ENCODE assay signal across 1 cellular context in the genomic region with DNA sequence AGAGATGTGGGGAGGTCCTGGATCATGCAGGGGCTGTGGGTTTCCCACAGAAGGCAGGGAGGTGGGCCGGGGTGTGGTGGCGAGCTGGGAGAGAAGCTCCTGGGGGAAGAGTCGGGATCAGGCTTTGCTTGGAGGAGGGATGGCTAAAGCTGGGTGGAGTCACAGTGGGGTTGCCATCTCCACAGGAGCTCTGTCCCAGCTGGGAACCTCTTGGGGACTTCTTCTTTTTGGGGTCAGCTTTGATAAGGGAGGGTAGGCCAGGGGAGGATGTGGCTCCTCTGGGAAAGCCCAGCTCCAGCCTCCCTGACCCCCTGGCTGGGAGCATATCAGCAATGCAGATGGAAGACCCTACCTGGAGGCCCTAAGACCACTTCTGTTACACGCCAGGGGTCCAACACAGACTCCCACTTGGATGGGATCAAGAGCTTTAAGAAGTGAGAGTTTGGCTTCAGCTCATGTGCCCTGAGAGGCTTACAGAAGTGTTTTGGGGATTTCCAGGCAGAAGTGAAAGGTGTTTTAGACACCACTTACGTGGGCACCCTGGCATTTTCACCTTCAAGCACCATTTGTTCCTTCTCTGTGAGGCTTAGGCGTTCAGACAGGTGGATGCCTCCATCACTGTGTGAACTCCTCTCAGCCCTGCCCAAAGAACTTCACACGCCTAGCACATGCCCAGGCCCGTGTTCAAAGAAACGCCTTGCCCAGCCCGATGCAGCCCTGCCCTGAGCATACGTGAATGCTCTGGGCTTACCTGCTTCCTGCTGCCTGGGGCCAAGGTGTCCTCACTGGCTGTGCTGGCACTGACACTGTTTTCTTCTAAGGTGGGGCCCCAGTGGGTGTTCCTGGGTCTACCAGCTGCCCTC.
TF ChIP-seq lines count a peak whose summit lies in the region.

No MANE protein-coding gene starts in this region.

TF ChIP-seq in GM12878, 131 proteins besides CTCF, POLR2A, EP300 and RAD21 (continued from another document):
- no peak for TF ChIP-seq ZBTB4 (CRISPR knock-in tag; IDR thresholded peaks at IDR 0.05)
- no peak for TF ChIP-seq BCL3 (IDR thresholded peaks at IDR 0.05; ENCODE audit: borderline replicate concordance, insufficient read depth, low read depth, low read length, poor library complexity, severe bottlenecking)
- peak; percentile 87 for TF ChIP-seq ZNF687 (IDR thresholded peaks at IDR 0.05)
- peak; percentile 61; the same call in 1 of the 2 replicates for TF ChIP-seq TCF12 (IDR thresholded peaks at IDR 0.05; ENCODE audit: low read depth, low read length)
- 0 out of 2 replicates have a peak, but pooled peaks have one; percentile 39 for TF ChIP-seq LARP7 (IDR thresholded peaks at IDR 0.05)
- peak; percentile 68; the same call in 1 of the 2 replicates for TF ChIP-seq RELB (IDR thresholded peaks at IDR 0.05; ENCODE audit: low read depth)
- TF ChIP-seq IKZF1 (conservative IDR thresholded peaks at IDR 0.05), result peak; percentile 59; the same call in 1 of the 2 replicates
- 0 out of 2 replicates have a peak, but pooled peaks have one; percentile 6 for TF ChIP-seq HDGF (IDR thresholded peaks at IDR 0.05)
- peak; percentile 83 for TF ChIP-seq SPI1 (IDR thresholded peaks at IDR 0.05; ENCODE audit: borderline replicate concordance, insufficient read depth, low read depth, low read length)
- peak; percentile 34; the same call in 1 of the 3 replicates for TF ChIP-seq POU2F2 (IDR thresholded peaks at IDR 0.05; ENCODE audit: borderline replicate concordance, low read depth, low read length)
- no peak for TF ChIP-seq BCLAF1 (IDR thresholded peaks at IDR 0.05)
- TF ChIP-seq NBN (IDR thresholded peaks at IDR 0.05), result peak; percentile 44; the same call in 1 of the 2 replicates
- peak; percentile 71 for TF ChIP-seq GATAD2B (conservative IDR thresholded peaks at IDR 0.05; ENCODE audit: low read depth)
- peak; percentile 59 to 60; a peak in 3 of 4 replicates for TF ChIP-seq IKZF2 (IDR thresholded peaks at IDR 0.05)
- 0 out of 2 replicates have a peak, but pooled peaks have one; percentile 16 for TF ChIP-seq NR2F1 (conservative IDR thresholded peaks at IDR 0.05)
- no peak for TF ChIP-seq NR2C2 (IDR thresholded peaks at IDR 0.05; ENCODE audit: borderline replicate concordance, control insufficient read depth, insufficient read length, low read depth)
- 0 out of 2 replicates have a peak, but pooled peaks have one; percentile 38 for TF ChIP-seq RCOR1 (conservative IDR thresholded peaks at IDR 0.05; ENCODE audit: low read depth, low read length)
- no peak for TF ChIP-seq REST (IDR thresholded peaks at IDR 0.05; ENCODE audit: low read depth, low read length)
- peak; percentile 61; the same call in 1 of the 2 replicates for TF ChIP-seq EED (IDR thresholded peaks at IDR 0.05; ENCODE audit: low read depth)
- TF ChIP-seq BHLHE40 (IDR thresholded peaks at IDR 0.05; ENCODE audit: borderline replicate concordance in 1 of 2, low read depth in 2 of 2, low read length in 1 of 2), result peak; percentile 55 to 72; a peak in 3 of 4 replicates
- TF ChIP-seq MEF2B (IDR thresholded peaks at IDR 0.05; ENCODE audit: partially characterized antibody, poor library complexity, severe bottlenecking), result peak; percentile 36
- TF ChIP-seq TCF3 (IDR thresholded peaks at IDR 0.05; ENCODE audit: borderline replicate concordance, insufficient read depth, low read depth, low read length), result no peak
- peak; percentile 83 for TF ChIP-seq DPF2 (IDR thresholded peaks at IDR 0.05)
- TF ChIP-seq MTA2 (IDR thresholded peaks at IDR 0.05; ENCODE audit: low read depth), result peak; percentile 65; the same call in 1 of the 2 replicates
- TF ChIP-seq RELA (IDR thresholded peaks at IDR 0.05; ENCODE audit: borderline replicate concordance, partially characterized antibody), result peak; percentile 86
- TF ChIP-seq MAX (IDR thresholded peaks at IDR 0.05; ENCODE audit: low read depth, low read length), result no peak; the same call in 1 of the 2 replicates
